8 cellular contexts compared by ENCODE assay signal in genomic region chr12:71685961-71686657, GRCh38. TPM values are rescaled to one million over a fixed set of nuclear protein-coding genes. Genes with fewer than 3 reads are reported as not detected.
A peak's percentile ranks its signal among the peaks of the same experiment; 100 is the strongest.
DNase-seq lines count a peak whose midpoint lies in the region; ATAC-seq and TF ChIP-seq lines count a peak whose summit lies in the region.

Gene TMEM19 (plus strand): TSS chr12:71686082. CDS start chr12:71686681, 599 bp downstream.

- intact Hi-C loops in CD14-positive monocyte (cut with micrococcal nuclease): loop anchor here (5.0 to 10.0 kb wide), 2 partner anchors 66 to 69 kb away; partner anchors contain the start of gene RAB21 (in 2 of the 2)

- H3K4me3 Mint-ChIP-seq in CD14-positive monocyte: peak within 1 kb of the TSS; percentile 83 to 96

- peaks cover 2 to 7% of the 10 kb centered on the region in 2 donors for H3K36me3 Mint-ChIP-seq in CD14-positive monocyte

- H3K27me3 Mint-ChIP-seq in CD14-positive monocyte (ENCODE audit: low read depth in 3 of 3): peaks cover 0 to 2% (median 0%) of the 10 kb centered on the region in 3 donors

- no peaks in the 10 kb centered on the region for H3K27me3 ChIP-seq in liver (ENCODE audit: control insufficient read depth in 4 of 4, insufficient read depth in 4 of 4, low read length in 3 of 4)

- peak; percentile 57 to 64 for TF ChIP-seq RAD21 in liver (IDR thresholded peaks at IDR 0.05)

- DNase-seq in CD14-positive monocyte (ENCODE audit: low spot score): peak; percentile 83
- DNase-seq in NCI-H69 (lab: John Stamatoyannopoulos, UW): peak; percentile 90
- DNase-seq in activated CD4-positive, alpha-beta T cell treated with anti-CD3 and anti-CD28 coated beads, Interleukin-2, amount 50 U/mL, for 24 hours (ENCODE audit: low read depth in 1 of 2, low spot score in 1 of 2): peak; percentile 61 to 64
- peak; percentile 75 to 91 for DNase-seq in dermis microvascular lymphatic vessel endothelial cell (ENCODE audit: low read depth in 2 of 2)
- DNase-seq in stimulated activated CD4-positive, alpha-beta T cell treated with anti-CD3 and anti-CD28 coated beads, Interleukin-4, amount 100 ng/mL, for 24 hours: peak; percentile 79

- ATAC-seq in GM19351 (IDR thresholded peaks at IDR 0.05; ENCODE audit: unreplicated experiment) (peak; percentile 83), HG03521 (IDR thresholded peaks at IDR 0.05; ENCODE audit: unreplicated experiment) (peak; percentile 88)

- peaks cover 0 to 2% (median 0%) of the 10 kb centered on the region in 7 donors for H3K9me3 Mint-ChIP-seq in CD14-positive monocyte

- under 1% methylated on average over 62 of the region's 62 CpGs for WGBS in liver

- H3K36me3 ChIP-seq in liver (ENCODE audit: control insufficient read depth in 4 of 4, insufficient read depth in 3 of 4, low read depth in 1 of 4, low read length in 3 of 4): no peaks in the 10 kb centered on the region

- H3K4me1 Mint-ChIP-seq in CD14-positive monocyte: peaks cover 24% of the 10 kb centered on the region

- H3K4me3 ChIP-seq in liver (ENCODE audit: low read depth in 1 of 3, low read length in 3 of 3): peak within 1 kb of the TSS; percentile 74 to 94 (median 86)

- TF ChIP-seq CTCF in CD14-positive monocyte (IDR thresholded peaks at IDR 0.05) (no peak), liver (IDR thresholded peaks at IDR 0.05; ENCODE audit: low read depth, low read length, missing input control) (no peak)

- peak within 1 kb of the TSS; percentile 75 to 99 for H3K9ac ChIP-seq in liver (ENCODE audit: low read depth in 1 of 2, low read length in 2 of 2)

- no peaks in the 10 kb centered on the region for H3K9me3 ChIP-seq in liver (ENCODE audit: control insufficient read depth in 4 of 4, low read length in 3 of 4)

- peak within 1 kb of the TSS; percentile 86 to 99 (median 95) for H3K27ac Mint-ChIP-seq in CD14-positive monocyte

- peaks cover 9 to 18% (median 13%) of the 10 kb centered on the region in 4 donors for H3K4me1 ChIP-seq in liver (ENCODE audit: control insufficient read depth in 4 of 4, insufficient read depth in 4 of 4, low read length in 3 of 4)

- H3K27ac ChIP-seq in liver (ENCODE audit: low read depth in 1 of 2, low read length in 2 of 2): peak within 1 kb of the TSS; percentile 91 to 92

TF ChIP-seq in liver, 16 proteins besides CTCF, POLR2A, EP300 and RAD21:
- TF ChIP-seq REST (IDR thresholded peaks at IDR 0.05): peak; percentile 72
- no peak for TF ChIP-seq ATF3 (IDR thresholded peaks at IDR 0.05)
- peak in 1 of 2 donors; percentile 28 for TF ChIP-seq JUND (IDR thresholded peaks at IDR 0.05)
- TF ChIP-seq MAX (IDR thresholded peaks at IDR 0.05): no peak
- peak in 1 of 2 donors; percentile 12 for TF ChIP-seq EGR1 (IDR thresholded peaks at IDR 0.05; ENCODE audit: low read depth in 2 of 2)
- TF ChIP-seq HNF4A (conservative IDR thresholded peaks at IDR 0.05): peak; percentile 76 to 85
- peak; percentile 56 for TF ChIP-seq ZBTB33 (IDR thresholded peaks at IDR 0.05)
- peak; percentile 58 for TF ChIP-seq FOXA1 (IDR thresholded peaks at IDR 0.05)
- peak; percentile 78 for TF ChIP-seq YY1 (IDR thresholded peaks at IDR 0.05)
- peak; percentile 75 for TF ChIP-seq SP1 (IDR thresholded peaks at IDR 0.05)
- peak; percentile 42 to 49 for TF ChIP-seq RXRA (IDR thresholded peaks at IDR 0.05)
- TF ChIP-seq NR2F2 (IDR thresholded peaks at IDR 0.05): peak; percentile 25
- no peak for TF ChIP-seq FOXA2 (IDR thresholded peaks at IDR 0.05)
- peak; percentile 20 for TF ChIP-seq TAF1 (conservative IDR thresholded peaks at IDR 0.05)
- peak in 1 of 2 donors; percentile 72 for TF ChIP-seq GABPA (IDR thresholded peaks at IDR 0.05 in 1 of 2, conservative IDR thresholded peaks at IDR 0.05 in 1 of 2)
- no peak for TF ChIP-seq HNF4G (IDR thresholded peaks at IDR 0.05)

RNA-seq across cellular contexts. Expression of gene TMEM19, which starts in this region (rescaled TPM):
- polyA plus RNA-seq in CD14-positive monocyte (10 to 100 TPM; 25.4 to 39.7 TPM), liver (10 to 100 TPM in 1 of 2 donors, 1 to 10 TPM in 1; 9.5 to 10.7 TPM)
- total RNA-seq in dermis microvascular lymphatic vessel endothelial cell (34.5 and 42.5 TPM in 2 replicates), liver (10 to 100 TPM; 12.2 to 30.0 TPM)

Comparison
In these comparisons a context has a peak if more than half of its experiments do, and no peak if none do; other contexts are left out.
1. Peak in every context shown above with its lines: DNase-seq, ATAC-seq, H3K4me3 ChIP-seq and H3K27ac ChIP-seq.